ENCODE assay signal across 10 cellular contexts in the genomic region with DNA sequence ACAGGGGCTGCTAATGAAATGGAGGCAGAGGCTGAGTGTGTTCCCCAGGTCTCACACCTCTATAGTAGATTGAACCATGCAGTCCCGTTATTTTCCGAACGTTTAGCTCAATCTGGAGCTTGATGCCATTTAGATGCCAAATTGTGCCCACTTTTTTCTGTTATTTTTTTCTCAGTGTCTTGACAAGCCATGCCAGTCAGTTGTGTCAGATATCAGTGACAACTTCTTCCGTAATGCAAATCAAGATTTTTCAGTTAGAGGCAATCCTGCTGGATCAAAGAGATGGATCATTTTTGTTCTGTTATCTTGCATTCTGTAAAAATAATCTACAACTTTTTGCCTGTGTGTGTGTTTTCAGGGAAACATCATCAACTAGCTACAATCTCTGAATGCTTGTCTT. TPM values are rescaled to one million over a fixed set of nuclear protein-coding genes. Genes with fewer than 3 reads are reported as not detected.
"Had no signal": no experiment of that assay in that cellular context is flagged by ENCODE, and none has a peak within 500 bp of the region (broad histone marks: within the 10 kb centered on the region; RNA-seq: fewer than 3 reads in every experiment).

No MANE protein-coding gene starts in this region.

- H3K4me1 ChIP-seq: HAP-1 had no signal

- H2AFZ ChIP-seq: GM23248, GM23338 had no signal

- H3K4me3 ChIP-seq: GM23248, GM23338, HAP-1 had no signal

- ATAC-seq: GM23338, HCT116 had no signal

- H3K9me3 ChIP-seq: HAP-1 had no signal

- H3K27ac ChIP-seq: GM23248 had no signal

- DNase-seq: GM23248, GOT3, H7, H9, HCEC 1CT, HFFc6 had no signal

- H3K4me2 ChIP-seq: GM23338 had no signal

- H3K36me3 ChIP-seq: HAP-1 had no signal

- H3K9ac ChIP-seq: GM23248 had no signal

RNA-seq across cellular contexts. Expression of gene GLP1R, which starts 31.1 kb away (rescaled TPM):
- total RNA-seq: GM23248, H4, HFFc6 had no signal
- polyA plus RNA-seq: GM23248 had no signal
